Comparison of ENCODE assay signal across 1 cellular context in the genomic region with DNA sequence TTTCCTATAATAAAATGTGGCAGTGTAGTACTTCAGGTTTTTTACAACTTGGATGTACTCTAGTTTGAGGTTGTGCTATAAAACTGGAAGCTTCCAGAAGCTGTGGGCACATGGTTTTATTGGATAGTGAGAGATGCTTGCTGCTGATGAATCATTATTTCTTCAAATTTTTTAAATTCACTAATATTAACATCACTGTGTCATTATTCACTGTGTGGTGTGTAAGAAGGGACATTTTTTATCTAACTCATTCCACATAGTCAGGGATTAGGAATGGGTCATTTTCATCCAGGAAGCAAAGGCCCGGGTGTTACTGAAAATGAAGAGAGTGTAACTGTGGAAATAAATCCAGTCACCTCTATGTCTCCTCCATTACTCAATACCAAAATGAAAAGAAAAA.
TF ChIP-seq lines count a peak whose summit lies in the region.

No MANE protein-coding gene starts in this region.

TF ChIP-seq in SK-N-SH treated with all-trans-retinoic acid at 6 μM for 48 hours, 23 proteins besides CTCF, POLR2A, EP300 and RAD21 (continued from another document):
- TF ChIP-seq, protein P1, sequence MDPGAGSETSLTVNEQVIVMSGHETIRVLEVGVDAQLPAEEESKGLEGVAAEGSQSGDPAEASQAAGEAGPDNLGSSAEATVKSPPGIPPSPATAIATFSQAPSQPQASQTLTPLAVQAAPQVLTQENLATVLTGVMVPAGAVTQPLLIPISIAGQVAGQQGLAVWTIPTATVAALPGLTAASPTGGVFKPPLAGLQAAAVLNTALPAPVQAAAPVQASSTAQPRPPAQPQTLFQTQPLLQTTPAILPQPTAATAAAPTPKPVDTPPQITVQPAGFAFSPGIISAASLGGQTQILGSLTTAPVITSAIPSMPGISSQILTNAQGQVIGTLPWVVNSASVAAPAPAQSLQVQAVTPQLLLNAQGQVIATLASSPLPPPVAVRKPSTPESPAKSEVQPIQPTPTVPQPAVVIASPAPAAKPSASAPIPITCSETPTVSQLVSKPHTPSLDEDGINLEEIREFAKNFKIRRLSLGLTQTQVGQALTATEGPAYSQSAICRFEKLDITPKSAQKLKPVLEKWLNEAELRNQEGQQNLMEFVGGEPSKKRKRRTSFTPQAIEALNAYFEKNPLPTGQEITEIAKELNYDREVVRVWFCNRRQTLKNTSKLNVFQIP (CRISPR knock-in tag; IDR thresholded peaks at IDR 0.05; ENCODE audit: borderline replicate concordance, low read depth), result no peak
- TF ChIP-seq, protein P2, sequence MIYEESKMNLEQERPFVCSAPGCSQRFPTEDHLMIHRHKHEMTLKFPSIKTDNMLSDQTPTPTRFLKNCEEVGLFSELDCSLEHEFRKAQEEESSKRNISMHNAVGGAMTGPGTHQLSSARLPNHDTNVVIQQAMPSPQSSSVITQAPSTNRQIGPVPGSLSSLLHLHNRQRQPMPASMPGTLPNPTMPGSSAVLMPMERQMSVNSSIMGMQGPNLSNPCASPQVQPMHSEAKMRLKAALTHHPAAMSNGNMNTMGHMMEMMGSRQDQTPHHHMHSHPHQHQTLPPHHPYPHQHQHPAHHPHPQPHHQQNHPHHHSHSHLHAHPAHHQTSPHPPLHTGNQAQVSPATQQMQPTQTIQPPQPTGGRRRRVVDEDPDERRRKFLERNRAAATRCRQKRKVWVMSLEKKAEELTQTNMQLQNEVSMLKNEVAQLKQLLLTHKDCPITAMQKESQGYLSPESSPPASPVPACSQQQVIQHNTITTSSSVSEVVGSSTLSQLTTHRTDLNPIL (CRISPR knock-in tag; IDR thresholded peaks at IDR 0.05; ENCODE audit: low read depth), result no peak
- TF ChIP-seq ZNF70 (CRISPR knock-in tag; IDR thresholded peaks at IDR 0.05) (no peak), ARNTL (CRISPR knock-in tag; IDR thresholded peaks at IDR 0.05; ENCODE audit: borderline replicate concordance, low read depth) (no peak), TCF4 (CRISPR knock-in tag; IDR thresholded peaks at IDR 0.05; ENCODE audit: borderline replicate concordance) (no peak), ISL1 (CRISPR knock-in tag; IDR thresholded peaks at IDR 0.05) (no peak), ZNF8 (CRISPR knock-in tag; IDR thresholded peaks at IDR 0.05) (no peak), ZFP3 (CRISPR knock-in tag; IDR thresholded peaks at IDR 0.05) (no peak), ZNF565 (CRISPR knock-in tag; conservative IDR thresholded peaks at IDR 0.05; ENCODE audit: low read depth) (no peak)
TF ChIP-seq in SK-N-SH treated with all-trans-retinoic acid at 6 μM for 48 hours: peak in this region for 0.
